Comparison of ENCODE assay signal across 1 cellular context in the genomic region with DNA sequence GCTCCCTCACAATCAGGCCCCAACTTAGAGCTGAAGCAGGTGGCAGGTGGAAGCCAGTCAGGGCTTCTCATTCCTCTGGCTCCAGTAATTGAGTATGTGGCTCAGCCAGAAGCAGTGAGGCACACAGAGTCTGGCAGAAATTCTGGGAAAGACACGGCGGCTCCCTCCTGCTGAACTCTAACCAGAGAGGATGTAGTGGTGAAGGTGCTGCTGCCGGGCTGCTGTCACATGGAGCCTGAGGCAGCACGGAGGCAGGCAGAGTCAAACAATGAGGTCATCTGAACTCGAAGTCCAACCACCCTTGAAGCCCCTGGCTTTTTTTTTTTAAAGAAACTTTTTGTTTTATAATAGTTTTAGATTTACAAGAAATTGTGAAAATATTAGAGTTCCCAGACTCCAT.
TF ChIP-seq lines count a peak whose summit lies in the region.

No MANE protein-coding gene starts in this region.

TF ChIP-seq in GM23338, 12 proteins besides CTCF, POLR2A, EP300 and RAD21 (continued from another document):
- TF ChIP-seq, protein P1, sequence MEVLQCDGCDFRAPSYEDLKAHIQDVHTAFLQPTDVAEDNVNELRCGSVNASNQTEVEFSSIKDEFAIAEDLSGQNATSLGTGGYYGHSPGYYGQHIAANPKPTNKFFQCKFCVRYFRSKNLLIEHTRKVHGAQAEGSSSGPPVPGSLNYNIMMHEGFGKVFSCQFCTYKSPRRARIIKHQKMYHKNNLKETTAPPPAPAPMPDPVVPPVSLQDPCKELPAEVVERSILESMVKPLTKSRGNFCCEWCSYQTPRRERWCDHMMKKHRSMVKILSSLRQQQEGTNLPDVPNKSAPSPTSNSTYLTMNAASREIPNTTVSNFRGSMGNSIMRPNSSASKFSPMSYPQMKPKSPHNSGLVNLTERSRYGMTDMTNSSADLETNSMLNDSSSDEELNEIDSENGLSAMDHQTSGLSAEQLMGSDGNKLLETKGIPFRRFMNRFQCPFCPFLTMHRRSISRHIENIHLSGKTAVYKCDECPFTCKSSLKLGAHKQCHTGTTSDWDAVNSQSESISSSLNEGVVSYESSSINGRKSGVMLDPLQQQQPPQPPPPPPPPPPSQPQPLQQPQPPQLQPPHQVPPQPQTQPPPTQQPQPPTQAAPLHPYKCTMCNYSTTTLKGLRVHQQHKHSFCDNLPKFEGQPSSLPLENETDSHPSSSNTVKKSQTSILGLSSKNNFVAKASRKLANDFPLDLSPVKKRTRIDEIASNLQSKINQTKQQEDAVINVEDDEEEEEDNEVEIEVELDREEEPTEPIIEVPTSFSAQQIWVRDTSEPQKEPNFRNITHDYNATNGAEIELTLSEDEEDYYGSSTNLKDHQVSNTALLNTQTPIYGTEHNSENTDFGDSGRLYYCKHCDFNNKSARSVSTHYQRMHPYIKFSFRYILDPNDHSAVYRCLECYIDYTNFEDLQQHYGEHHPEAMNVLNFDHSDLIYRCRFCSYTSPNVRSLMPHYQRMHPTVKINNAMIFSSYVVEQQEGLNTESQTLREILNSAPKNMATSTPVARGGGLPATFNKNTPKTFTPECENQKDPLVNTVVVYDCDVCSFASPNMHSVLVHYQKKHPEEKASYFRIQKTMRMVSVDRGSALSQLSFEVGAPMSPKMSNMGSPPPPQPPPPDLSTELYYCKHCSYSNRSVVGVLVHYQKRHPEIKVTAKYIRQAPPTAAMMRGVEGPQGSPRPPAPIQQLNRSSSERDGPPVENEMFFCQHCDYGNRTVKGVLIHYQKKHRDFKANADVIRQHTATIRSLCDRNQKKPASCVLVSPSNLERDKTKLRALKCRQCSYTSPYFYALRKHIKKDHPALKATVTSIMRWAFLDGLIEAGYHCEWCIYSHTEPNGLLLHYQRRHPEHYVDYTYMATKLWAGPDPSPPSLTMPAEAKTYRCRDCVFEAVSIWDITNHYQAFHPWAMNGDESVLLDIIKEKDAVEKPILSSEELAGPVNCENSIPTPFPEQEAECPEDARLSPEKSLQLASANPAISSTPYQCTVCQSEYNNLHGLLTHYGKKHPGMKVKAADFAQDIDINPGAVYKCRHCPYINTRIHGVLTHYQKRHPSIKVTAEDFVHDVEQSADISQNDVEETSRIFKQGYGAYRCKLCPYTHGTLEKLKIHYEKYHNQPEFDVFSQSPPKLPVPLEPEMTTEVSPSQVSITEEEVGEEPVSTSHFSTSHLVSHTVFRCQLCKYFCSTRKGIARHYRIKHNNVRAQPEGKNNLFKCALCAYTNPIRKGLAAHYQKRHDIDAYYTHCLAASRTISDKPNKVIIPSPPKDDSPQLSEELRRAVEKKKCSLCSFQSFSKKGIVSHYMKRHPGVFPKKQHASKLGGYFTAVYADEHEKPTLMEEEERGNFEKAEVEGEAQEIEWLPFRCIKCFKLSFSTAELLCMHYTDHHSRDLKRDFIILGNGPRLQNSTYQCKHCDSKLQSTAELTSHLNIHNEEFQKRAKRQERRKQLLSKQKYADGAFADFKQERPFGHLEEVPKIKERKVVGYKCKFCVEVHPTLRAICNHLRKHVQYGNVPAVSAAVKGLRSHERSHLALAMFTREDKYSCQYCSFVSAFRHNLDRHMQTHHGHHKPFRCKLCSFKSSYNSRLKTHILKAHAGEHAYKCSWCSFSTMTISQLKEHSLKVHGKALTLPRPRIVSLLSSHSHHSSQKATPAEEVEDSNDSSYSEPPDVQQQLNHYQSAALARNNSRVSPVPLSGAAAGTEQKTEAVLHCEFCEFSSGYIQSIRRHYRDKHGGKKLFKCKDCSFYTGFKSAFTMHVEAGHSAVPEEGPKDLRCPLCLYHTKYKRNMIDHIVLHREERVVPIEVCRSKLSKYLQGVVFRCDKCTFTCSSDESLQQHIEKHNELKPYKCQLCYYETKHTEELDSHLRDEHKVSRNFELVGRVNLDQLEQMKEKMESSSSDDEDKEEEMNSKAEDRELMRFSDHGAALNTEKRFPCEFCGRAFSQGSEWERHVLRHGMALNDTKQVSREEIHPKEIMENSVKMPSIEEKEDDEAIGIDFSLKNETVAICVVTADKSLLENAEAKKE (CRISPR knock-in tag; IDR thresholded peaks at IDR 0.05), result no peak
- TF ChIP-seq POLR2AphosphoS5 (IDR thresholded peaks at IDR 0.05; ENCODE audit: low read depth), result no peak
